In the genomic region with DNA sequence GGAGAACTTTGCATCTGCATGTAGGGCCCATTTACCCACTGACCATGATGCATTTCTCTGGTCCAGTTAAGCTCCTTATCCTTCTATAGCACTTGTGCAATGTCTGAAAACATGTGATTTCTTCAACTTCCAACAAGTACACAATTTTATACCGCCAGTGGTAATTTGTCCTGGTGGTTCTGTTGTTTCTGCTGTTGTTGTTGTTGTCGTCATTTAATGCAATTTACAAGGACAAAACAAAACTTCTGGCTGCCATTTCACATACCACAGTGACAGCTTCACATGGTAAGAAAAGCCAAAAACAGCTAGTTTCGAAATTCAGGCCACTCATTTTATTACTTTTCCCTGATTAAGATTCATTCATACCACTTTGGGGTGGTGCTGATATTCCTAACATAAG, we compare ENCODE assay signal across 11 cellular contexts.
"Had no signal": no experiment of that assay in that cellular context is flagged by ENCODE, and none has a peak within 500 bp of the region (broad histone marks: within the 10 kb centered on the region; RNA-seq: fewer than 3 reads in every experiment).

No MANE protein-coding gene starts in this region.

- H3K27me3 Mint-ChIP-seq: activated B cell treated with CpG ODN at 0.5 μM for 24 hours had no signal

- H3K4me3 Mint-ChIP-seq: activated B cell treated with CpG ODN at 0.5 μM for 24 hours, neural progenitor cell had no signal

- H3K36me3 Mint-ChIP-seq: neural progenitor cell had no signal

- H3K27ac Mint-ChIP-seq: neural progenitor cell had no signal

- H3K9me3 Mint-ChIP-seq: activated B cell treated with CpG ODN at 0.5 μM for 24 hours had no signal

- H3K4me3 ChIP-seq: adrenal gland, hepatocyte, lung, neural progenitor cell, psoas muscle, right lobe of liver, stomach had no signal

- DNase-seq: activated B cell treated with CpG ODN at 0.5 μM for 24 hours; activated CD4-positive, alpha-beta T cell treated with anti-CD3 and anti-CD28 coated beads, Interleukin-2, amount 50 U/mL, for 1 hour; midbrain; psoas muscle; right lobe of liver; SHP77 treated with DMSO at 0.1 percent for 48 hours; stomach had no signal
